9 cellular contexts compared by ENCODE assay signal in the genomic region with DNA sequence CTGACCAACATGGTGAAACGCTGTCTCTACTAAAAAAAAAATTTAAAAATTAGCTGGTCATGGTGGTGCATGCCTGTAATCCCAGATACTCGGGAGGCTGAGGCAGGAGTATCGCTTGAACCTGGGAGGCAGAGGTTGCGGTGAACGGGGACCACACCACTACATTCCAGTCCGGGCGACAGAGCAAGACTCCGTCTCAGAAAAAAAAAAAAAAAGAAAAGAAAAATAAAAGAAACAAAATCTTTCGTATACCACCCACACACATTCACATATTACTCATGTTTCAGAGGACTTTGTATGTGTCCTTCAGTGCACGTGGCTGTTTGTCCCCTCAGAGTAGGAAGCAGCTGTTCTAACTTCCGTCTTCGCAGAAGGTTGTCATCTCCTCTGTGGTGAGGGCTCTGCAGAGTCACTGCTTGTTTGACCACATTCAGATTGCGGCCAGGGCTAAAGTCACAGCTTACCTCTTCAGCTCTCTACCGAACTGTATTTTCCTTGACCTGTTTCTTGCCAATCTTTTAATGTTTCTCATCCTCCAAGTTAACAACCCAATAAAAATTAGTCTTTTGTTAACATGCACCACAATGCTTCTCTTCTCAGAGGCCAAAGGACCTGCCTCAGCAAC. TPM values are rescaled to one million over a fixed set of nuclear protein-coding genes. Genes with fewer than 3 reads are reported as not detected.
DNase-seq lines count a peak whose midpoint lies in the region; ATAC-seq and TF ChIP-seq lines count a peak whose summit lies in the region.
"Had no signal": no experiment of that assay in that cellular context is flagged by ENCODE, and none has a peak within 500 bp of the region (broad histone marks: within the 10 kb centered on the region; RNA-seq: fewer than 3 reads in every experiment).

No MANE protein-coding gene starts in this region.

- TF ChIP-seq CTCF in mesothelial cell of epicardium (IDR thresholded peaks at IDR 0.05; ENCODE audit: unreplicated experiment) (no peak), ovary (IDR thresholded peaks at IDR 0.05) (no peak)

- TF ChIP-seq POLR2A in ovary (IDR thresholded peaks at IDR 0.05): no peak

- H3K36me3 Mint-ChIP-seq in mesothelial cell of epicardium: no peaks in the 10 kb centered on the region

- H3K9me3 Mint-ChIP-seq in mesothelial cell of epicardium: no peaks in the 10 kb centered on the region

- H3K36me3 ChIP-seq in ovary: no peaks in the 10 kb centered on the region

- H3K27me3 Mint-ChIP-seq in mesothelial cell of epicardium (ENCODE audit: low read depth): no peaks in the 10 kb centered on the region

- peaks cover 24% of the 10 kb centered on the region for H3K4me1 Mint-ChIP-seq in mesothelial cell of epicardium

- ATAC-seq in GM18861 (IDR thresholded peaks at IDR 0.05; ENCODE audit: unreplicated experiment): peak; percentile 80
- peak; percentile 98 for ATAC-seq in HG02610 (IDR thresholded peaks at IDR 0.05; ENCODE audit: unreplicated experiment)
- ATAC-seq in left ventricle myocardium superior: peak; percentile 65

- no peaks in the 10 kb centered on the region for H3K9me3 ChIP-seq in ovary

- no peak overlapping the region for H3K4me3 Mint-ChIP-seq in mesothelial cell of epicardium

- no peaks in the 10 kb centered on the region for H3K27me3 ChIP-seq in ovary

- intact Hi-C loops in left ventricle myocardium superior (cut with micrococcal nuclease) (no loop called here), ovary (cut with DNase I) (no loop called here)

- DNase-seq in NOMO-1 treated with DMSO at 0.1 percent for 48 hours (lab: John Stamatoyannopoulos, UW; ENCODE audit: unreplicated experiment) (peak; percentile 95), left ventricle myocardium superior (no peak), NCI-H187 (lab: John Stamatoyannopoulos, UW) (no peak), mesothelial cell of epicardium (ENCODE audit: low spot score in 2 of 2, unreplicated experiment in 2 of 2) (no peak), 8988T (no peak), ovary (no peak)

- WGBS in ovary, 3 donors: 83 to 88% (median 88%) methylated on average over 14 of the region's 14 CpGs

- H3K27ac Mint-ChIP-seq in mesothelial cell of epicardium: no peak overlapping the region

- H3K27ac ChIP-seq in ovary: no peak overlapping the region
- H3K27ac ChIP-seq: epithelial cell of prostate had no signal

- no peak overlapping the region for H3K4me3 ChIP-seq in ovary

- TF ChIP-seq EP300 in ovary (IDR thresholded peaks at IDR 0.05): no peak

- H3K4me1 ChIP-seq in ovary (ENCODE audit: insufficient read depth): no peaks in the 10 kb centered on the region

RNA-seq across cellular contexts. Expression of a gene that starts 36.6 kb away (rescaled TPM):
- 13.4 TPM for total RNA-seq in left ventricle myocardium superior
- total RNA-seq in mesothelial cell of epicardium: 63.4 to 69.4 TPM (median 64.0 TPM) in 3 replicates
- total RNA-seq in ovary: 10 to 100 TPM; 19.3 to 45.0 (median 29.2) TPM
- polyA plus RNA-seq in ovary: 10 to 100 TPM; 11.9 to 12.3 TPM
